ENCODE assay signal across 8 cellular contexts in the genomic region with DNA sequence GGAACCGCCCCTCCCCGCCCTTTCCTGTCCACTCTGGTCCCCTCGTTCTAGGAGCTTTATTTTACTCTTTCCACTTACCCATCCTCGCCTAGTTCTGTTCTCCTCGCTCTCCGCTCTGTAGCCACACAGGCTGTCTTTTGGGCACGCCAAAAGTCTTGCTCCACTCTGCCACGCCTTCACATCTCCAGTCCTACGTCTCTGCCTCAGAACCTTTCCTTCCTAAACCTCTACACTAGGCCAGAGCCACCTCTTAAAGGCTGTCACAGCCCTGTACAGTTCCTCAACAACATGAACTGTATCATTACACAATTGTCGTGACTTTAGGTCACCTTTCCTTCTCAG. TPM values are rescaled to one million over a fixed set of nuclear protein-coding genes. Genes with fewer than 3 reads are reported as not detected.
DNase-seq lines count a peak whose midpoint lies in the region; ATAC-seq and TF ChIP-seq lines count a peak whose summit lies in the region.

No MANE protein-coding gene starts in this region.

- H3K4me3 ChIP-seq in HCT116 (replicated peaks in 1 of 2; ENCODE audit: low read depth in 1 of 2, low read length in 2 of 2) (peak overlapping the region; percentile 91 to 98; a peak in 3 of 4 replicates), iPS-15b (ENCODE audit: low read depth, low read length) (peak overlapping the region; percentile 94), stomach (peak overlapping the region; percentile 61 to 69 (median 64))

- H3K27ac Mint-ChIP-seq in activated CD8-positive, alpha-beta T cell treated with anti-CD3 and anti-CD28 coated beads, Interleukin-2, amount 10 ng/mL, durations not matched to agents 7 days and 5 days, result peak overlapping the region; percentile 99

- H3K9me2 ChIP-seq in HCT116 (ENCODE audit: insufficient read depth), result no peaks in the 10 kb centered on the region

- peaks cover 46% of the 10 kb centered on the region for H3K79me2 ChIP-seq in HCT116 (ENCODE audit: insufficient read depth, low read length)

- H3K9ac ChIP-seq in HCT116 (ENCODE audit: low read length) (no peak overlapping the region; the same call in 1 of the 2 replicates), iPS-15b (ENCODE audit: low read depth, low read length) (no peak overlapping the region)

- peak overlapping the region; percentile 97 for H3K4me2 ChIP-seq in HCT116 (ENCODE audit: low read length)

- no peaks in the 10 kb centered on the region; a peak in 1 of 4 replicates for H3K36me3 ChIP-seq in HCT116 (ENCODE audit: control insufficient read depth in 1 of 2, insufficient read depth in 2 of 2, low read length in 2 of 2)
- H3K36me3 ChIP-seq in iPS-15b (ENCODE audit: control insufficient read depth, insufficient read depth, low read length), result no peaks in the 10 kb centered on the region
- no peaks in the 10 kb centered on the region for H3K36me3 ChIP-seq in stomach

- 38 to 43% (median 39%) methylated on average over 10 of the region's 10 CpGs for WGBS in stomach, 5 donors

- TF ChIP-seq CTCF in HCT116 (IDR thresholded peaks at IDR 0.05 in 2 of 3, conservative IDR thresholded peaks at IDR 0.05 in 1 of 3; ENCODE audit: borderline replicate concordance in 1 of 3, insufficient read depth in 1 of 3, low read depth in 2 of 3, low read length in 2 of 3) (no peak), stomach (IDR thresholded peaks at IDR 0.05) (no peak)

- H3K4me1 Mint-ChIP-seq in activated CD8-positive, alpha-beta T cell treated with anti-CD3 and anti-CD28 coated beads, Interleukin-2, amount 10 ng/mL, durations not matched to agents 7 days and 5 days (ENCODE audit: low read depth), result peaks cover 27% of the 10 kb centered on the region

- H3K4me3 Mint-ChIP-seq in activated CD8-positive, alpha-beta T cell treated with anti-CD3 and anti-CD28 coated beads, Interleukin-2, amount 10 ng/mL, durations not matched to agents 7 days and 5 days, result peak overlapping the region; percentile 95

- RAD21 ChIA-PET in HCT116 (lab: Charles Lee; ENCODE audit: low non-redundant PET in 1 of 2, low total read pairs in 2 of 2, uncharacterized antibody in 2 of 2, unreplicated experiment in 2 of 2), result no interaction called here

- CTCF ChIA-PET in HCT116 (lab: Charles Lee), result no interaction called here
- CTCF ChIA-PET in activated CD8-positive, alpha-beta T cell treated with anti-CD3 and anti-CD28 coated beads, Interleukin-2, amount 10 ng/mL, durations not matched to agents 7 days and 5 days (lab: Charles Lee), result interaction anchor here (1.0 to 1.3 kb wide), 3 partner anchors 8 to 108 kb away, joined by 3 to 4 read pairs (median 3); no protein-coding TSS in a partner anchor

- H3K9me3 ChIP-seq in HCT116 (ENCODE audit: control insufficient read depth in 1 of 2, insufficient read depth in 1 of 2, low read depth in 1 of 2, low read length in 2 of 2) (no peaks in the 10 kb centered on the region), iPS-15b (ENCODE audit: control insufficient read depth, insufficient read depth, low read length) (no peaks in the 10 kb centered on the region), stomach (no peaks in the 10 kb centered on the region)

- no peaks in the 10 kb centered on the region for H3K9me3 Mint-ChIP-seq in activated CD8-positive, alpha-beta T cell treated with anti-CD3 and anti-CD28 coated beads, Interleukin-2, amount 10 ng/mL, durations not matched to agents 7 days and 5 days (ENCODE audit: insufficient read depth)

- H3K27me3 Mint-ChIP-seq in activated CD8-positive, alpha-beta T cell treated with anti-CD3 and anti-CD28 coated beads, Interleukin-2, amount 10 ng/mL, durations not matched to agents 7 days and 5 days (ENCODE audit: low read depth), result peaks cover 2% of the 10 kb centered on the region

- H3K27ac ChIP-seq in HCT116 (ENCODE audit: low read depth, low read length) (peak overlapping the region; percentile 91; the same call in 1 of the 2 replicates), stomach (peak overlapping the region; percentile 90 to 97 (median 96))

- H2AFZ ChIP-seq in HCT116 (ENCODE audit: low read depth, low read length, poor library complexity, severe bottlenecking), result peak overlapping the region; percentile 28

- H3K4me1 ChIP-seq in HCT116 (ENCODE audit: control insufficient read depth in 1 of 2, insufficient read depth in 2 of 2, low read length in 2 of 2) (peaks cover 8 to 16% of the 10 kb centered on the region in 2 experiments), iPS-15b (ENCODE audit: control insufficient read depth, insufficient read depth, low read length) (peaks cover 7% of the 10 kb centered on the region), stomach (peaks cover 31 to 39% (median 36%) of the 10 kb centered on the region in 4 donors)

- peak; percentile 27 for ATAC-seq in HCT116
- ATAC-seq in activated CD8-positive, alpha-beta T cell treated with anti-CD3 and anti-CD28 coated beads, Interleukin-2, amount 10 ng/mL, durations not matched to agents 7 days and 5 days, result no peak
- ATAC-seq in HG03521 (IDR thresholded peaks at IDR 0.05; ENCODE audit: unreplicated experiment), result no peak
- ATAC-seq in GM18511 (IDR thresholded peaks at IDR 0.05; ENCODE audit: unreplicated experiment), result no peak
- ATAC-seq in HG02610 (IDR thresholded peaks at IDR 0.05; ENCODE audit: unreplicated experiment), result no peak

- TSS peak; percentile 66 for BruUV-seq in HCT116 (replicated peaks; lab: Mats Ljungman, UMichigan)

- intact Hi-C loops in HCT116 (cut with micrococcal nuclease) (loop anchor here (5.0 to 10.0 kb wide), 3 partner anchors 108 to 314 kb away; partner anchors contain the start of gene ATOSA), stomach (cut with DNase I; ENCODE audit: low total_unique reads) (no loop called here)

- no peak for TF ChIP-seq RAD21 in HCT116 (IDR thresholded peaks at IDR 0.05; ENCODE audit: low read depth)

- no peak for TF ChIP-seq EP300 in stomach (IDR thresholded peaks at IDR 0.05)

- H3K27me3 ChIP-seq in HCT116 (ENCODE audit: insufficient read depth, low read length), result no peaks in the 10 kb centered on the region
- no peaks in the 10 kb centered on the region for H3K27me3 ChIP-seq in iPS-15b (ENCODE audit: control insufficient read depth, insufficient read depth, low read length)
- no peaks in the 10 kb centered on the region for H3K27me3 ChIP-seq in stomach

- H3K36me3 Mint-ChIP-seq in activated CD8-positive, alpha-beta T cell treated with anti-CD3 and anti-CD28 coated beads, Interleukin-2, amount 10 ng/mL, durations not matched to agents 7 days and 5 days (ENCODE audit: low read depth), result peaks cover 22% of the 10 kb centered on the region

- DNase-seq in HCT116 (ENCODE audit: low read depth, low spot score) (no peak), stomach (no peak), NCI-H774 (lab: John Stamatoyannopoulos, UW) (no peak)
- DNase-seq in activated CD8-positive, alpha-beta T cell treated with anti-CD3 and anti-CD28 coated beads, Interleukin-2, amount 10 ng/mL, durations not matched to agents 7 days and 5 days, result no peak

- POLR2A ChIA-PET in HCT116 (lab: Charles Lee), result interaction anchor here (1.0 kb wide), 1 partner anchor 15 kb away, joined by 4 read pairs; no protein-coding TSS in a partner anchor
- POLR2A ChIA-PET in activated CD8-positive, alpha-beta T cell treated with anti-CD3 and anti-CD28 coated beads, Interleukin-2, amount 10 ng/mL, durations not matched to agents 7 days and 5 days (lab: Charles Lee), result interaction anchor here (0.9 to 1.4 kb wide), 6 partner anchors 9 to 309 kb away, joined by 3 to 6 read pairs (median 4); partner anchors contain the start of gene MYO5A

- TF ChIP-seq POLR2A in HCT116 (IDR thresholded peaks at IDR 0.05; ENCODE audit: borderline replicate concordance, extremely low read depth, insufficient read depth, insufficient read length) (no peak), stomach (IDR thresholded peaks at IDR 0.05) (no peak)

- peaks cover 27% of the 10 kb centered on the region; the same call in 1 of the 2 replicates for H4K20me1 ChIP-seq in HCT116 (ENCODE audit: insufficient read depth)

TF ChIP-seq in HCT116, 20 proteins besides CTCF, POLR2A, EP300 and RAD21:
- TF ChIP-seq SRF (IDR thresholded peaks at IDR 0.05; ENCODE audit: low read depth) (no peak), YY1 (IDR thresholded peaks at IDR 0.05; ENCODE audit: extremely low read depth, insufficient replicate concordance, low read depth, low read length) (no peak), ELF1 (IDR thresholded peaks at IDR 0.05; ENCODE audit: borderline replicate concordance, low read depth) (no peak), FOSL1 (IDR thresholded peaks at IDR 0.05; ENCODE audit: low read depth) (no peak), ZNF274 (IDR thresholded peaks at IDR 0.05; ENCODE audit: low read depth, low read length) (no peak), SIN3A (IDR thresholded peaks at IDR 0.05; ENCODE audit: low read depth) (no peak), POLR2AphosphoS5 (IDR thresholded peaks at IDR 0.05; ENCODE audit: low read depth, low read length) (no peak)
- TF ChIP-seq, protein P1, sequence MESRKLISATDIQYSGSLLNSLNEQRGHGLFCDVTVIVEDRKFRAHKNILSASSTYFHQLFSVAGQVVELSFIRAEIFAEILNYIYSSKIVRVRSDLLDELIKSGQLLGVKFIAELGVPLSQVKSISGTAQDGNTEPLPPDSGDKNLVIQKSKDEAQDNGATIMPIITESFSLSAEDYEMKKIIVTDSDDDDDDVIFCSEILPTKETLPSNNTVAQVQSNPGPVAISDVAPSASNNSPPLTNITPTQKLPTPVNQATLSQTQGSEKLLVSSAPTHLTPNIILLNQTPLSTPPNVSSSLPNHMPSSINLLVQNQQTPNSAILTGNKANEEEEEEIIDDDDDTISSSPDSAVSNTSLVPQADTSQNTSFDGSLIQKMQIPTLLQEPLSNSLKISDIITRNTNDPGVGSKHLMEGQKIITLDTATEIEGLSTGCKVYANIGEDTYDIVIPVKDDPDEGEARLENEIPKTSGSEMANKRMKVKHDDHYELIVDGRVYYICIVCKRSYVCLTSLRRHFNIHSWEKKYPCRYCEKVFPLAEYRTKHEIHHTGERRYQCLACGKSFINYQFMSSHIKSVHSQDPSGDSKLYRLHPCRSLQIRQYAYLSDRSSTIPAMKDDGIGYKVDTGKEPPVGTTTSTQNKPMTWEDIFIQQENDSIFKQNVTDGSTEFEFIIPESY (IDR thresholded peaks at IDR 0.05; ENCODE audit: extremely low read depth, insufficient replicate concordance, low read length), result no peak

RNA-seq across cellular contexts. Expression of gene ARPP19, which starts 0.4 kb away (rescaled TPM):
- total RNA-seq in HCT116 (2021; ENCODE audit: unreplicated experiment) (163 TPM), stomach (100 to 1,000 TPM in 2 of 5 donors, 10 to 100 TPM in 2, 1 to 10 TPM in 1; 8.4 to 263 (median 88.7) TPM)
- 53.1 and 54.3 TPM in 2 replicates for polyA plus RNA-seq in HCT116 (2012)
- 100 to 1,000 TPM; 182 to 201 TPM for total RNA-seq in activated CD8-positive, alpha-beta T cell treated with anti-CD3 and anti-CD28 coated beads, Interleukin-2, amount 10 ng/mL, durations not matched to agents 7 days and 5 days
- 10 to 100 TPM; 23.8 to 39.9 (median 34.2) TPM for polyA plus RNA-seq in stomach

RNA-seq across cellular contexts. Expression of gene MYO5A, which starts 40.5 kb away (rescaled TPM):
- total RNA-seq in HCT116 (2021; ENCODE audit: unreplicated experiment) (17.6 TPM), stomach (10 to 100 TPM in 4 of 5 donors, 1 to 10 TPM in 1; 1.2 to 26.2 (median 20.6) TPM)
- 9.4 and 10.3 TPM in 2 replicates for polyA plus RNA-seq in HCT116 (2012)
- total RNA-seq in activated CD8-positive, alpha-beta T cell treated with anti-CD3 and anti-CD28 coated beads, Interleukin-2, amount 10 ng/mL, durations not matched to agents 7 days and 5 days, result 10 to 100 TPM; 34.8 to 37.4 TPM
- polyA plus RNA-seq in stomach, result 10 to 100 TPM in 1 of 3 donors, 1 to 10 TPM in 2; 2.1 to 10.1 (median 6.4) TPM
